In genomic region chr3:32097768-32098167, GRCh38 we compare ENCODE assay signal across 17 cellular contexts. TPM values are rescaled to one million over a fixed set of nuclear protein-coding genes. Genes with fewer than 3 reads are reported as not detected.
DNase-seq lines count a peak whose midpoint lies in the region; ATAC-seq, FAIRE-seq and TF ChIP-seq lines count a peak whose summit lies in the region.
"Had no signal": no experiment of that assay in that cellular context is flagged by ENCODE, and none has a peak within 500 bp of the region (broad histone marks: within the 10 kb centered on the region; RNA-seq: fewer than 3 reads in every experiment).

No MANE protein-coding gene starts in this region.

- H2AFZ ChIP-seq in GM12878 (ENCODE audit: control insufficient read depth, low read depth, low read length) = no peak overlapping the region

- in situ Hi-C loops in GM12878 (cut with MboI) = no loop called here

- no peaks in the 10 kb centered on the region; the same call in 2 of the 3 replicates for H3K9me3 ChIP-seq in GM12878 (replicated peaks; ENCODE audit: control insufficient read depth, insufficient read depth, low read length)
- H3K9me3 ChIP-seq: prostate gland had no signal

- H3K27ac ChIP-seq in GM12878 (ENCODE audit: control insufficient read depth, insufficient read depth) = no peak overlapping the region
- H3K27ac ChIP-seq: ascending aorta, prostate gland, tibial artery had no signal

- 3% methylated on average over 1 of the region's 1 CpG for WGBS in GM12878 (ENCODE audit: insufficient coverage, insufficient replicate concordance, low lambda C conversion rate, missing lambda C conversion rate)

- no peak overlapping the region for H3K9ac ChIP-seq in GM12878 (ENCODE audit: control insufficient read depth, insufficient read depth, low read length)

- CTCF ChIA-PET in GM12878 (lab: Yijun Ruan, JAX) = no interaction called here

- H3K4me1 ChIP-seq in GM12878 (ENCODE audit: control insufficient read depth, insufficient read depth, low read length) = peaks cover 6% of the 10 kb centered on the region
- H3K4me1 ChIP-seq: ascending aorta, prostate gland, tibial artery had no signal

- no peaks in the 10 kb centered on the region for H4K20me1 ChIP-seq in GM12878 (ENCODE audit: control insufficient read depth, insufficient read depth)

- no peak overlapping the region for H3K4me2 ChIP-seq in GM12878 (ENCODE audit: control insufficient read depth, insufficient read depth)

- TF ChIP-seq RAD21 in GM12878 (IDR thresholded peaks at IDR 0.05; ENCODE audit: insufficient read depth, low read depth, low read length) = no peak

- SMC1A ChIA-PET in GM12878 (lab: Charles Lee; ENCODE audit: uncharacterized antibody, unreplicated experiment) = no interaction called here

- H3K79me2 ChIP-seq in GM12878 (ENCODE audit: control insufficient read depth, insufficient read depth, low read length) = no peaks in the 10 kb centered on the region

- BruUV-seq in GM12878 (replicated peaks; lab: Mats Ljungman, UMichigan) = no TSS peak

- TF ChIP-seq EP300 in GM12878 (IDR thresholded peaks at IDR 0.05; ENCODE audit: borderline replicate concordance in 1 of 2, control insufficient read depth in 1 of 2, low read depth in 2 of 2, low read length in 2 of 2) = no peak

- ATAC-seq in GM18517 (IDR thresholded peaks at IDR 0.05; ENCODE audit: unreplicated experiment) (peak; percentile 69), GM19463 (IDR thresholded peaks at IDR 0.05; ENCODE audit: unreplicated experiment) (peak; percentile 75), HG03175 (IDR thresholded peaks at IDR 0.05; ENCODE audit: unreplicated experiment) (peak; percentile 74), GM12878 (peak; percentile 79)
- ATAC-seq: naive thymus-derived CD8-positive, alpha-beta T cell had no signal

- TF ChIP-seq POLR2A in GM12878 (IDR thresholded peaks at IDR 0.05; ENCODE audit: low read depth, low read length) = no peak

- no peak for TF ChIP-seq CTCF in GM12878 (IDR thresholded peaks at IDR 0.05 in 2 of 3, conservative IDR thresholded peaks at IDR 0.05 in 1 of 3; ENCODE audit: control insufficient read depth in 2 of 3, extremely low read depth in 1 of 3, insufficient read depth in 1 of 3, low read depth in 3 of 3, low read length in 3 of 3)

- POLR2A ChIA-PET in GM12878 (lab: Charles Lee) = no interaction called here

- H3K27me3 ChIP-seq in GM12878 (replicated peaks in 1 of 2; ENCODE audit: control insufficient read depth in 2 of 2, insufficient read depth in 2 of 2, low read length in 1 of 2) = no peaks in the 10 kb centered on the region
- H3K27me3 ChIP-seq: ascending aorta had no signal

- FAIRE-seq in GM12878 (lab: Jason Lieb, UNC) = no peak
- FAIRE-seq: H1, islet of Langerhans had no signal

- intact Hi-C loops in GM12878 (cut with micrococcal nuclease; ENCODE audit: unreplicated experiment) = no loop called here

- RAD21 ChIA-PET in GM12878 (lab: Charles Lee; ENCODE audit: unreplicated experiment) = no interaction called here

- no peak overlapping the region for H3K4me3 ChIP-seq in GM12878
- H3K4me3 ChIP-seq: ascending aorta, prostate gland, tibial artery had no signal

- no peak for DNase-seq in GM12878 (ENCODE audit: low read depth, low spot score)
- no peak for DNase-seq in NCI-H446 treated with DMSO at 0.1 percent for 48 hours (lab: John Stamatoyannopoulos, UW)
- DNase-seq in putamen (ENCODE audit: low spot score) = no peak
- no peak for DNase-seq in AG08395 (ENCODE audit: low spot score)
- DNase-seq: activated gamma-delta T cell treated with Interleukin-2 at 50 U/mL for 16 hours; COR-L47; mammary epithelial cell; naive thymus-derived CD8-positive, alpha-beta T cell; NCI-H1694; tibial artery had no signal

- no peaks in the 10 kb centered on the region for H3K36me3 ChIP-seq in GM12878 (ENCODE audit: control insufficient read depth in 2 of 2, insufficient read depth in 2 of 2, low read length in 1 of 2)
- H3K36me3 ChIP-seq: ascending aorta, prostate gland, tibial artery had no signal

TF ChIP-seq in GM12878, 131 proteins besides CTCF, POLR2A, EP300 and RAD21:
- peak; percentile 49 for TF ChIP-seq RUNX3 (IDR thresholded peaks at IDR 0.05; ENCODE audit: low read length)
- TF ChIP-seq MEF2A (IDR thresholded peaks at IDR 0.05; ENCODE audit: insufficient read depth, low read depth, low read length) = 0 out of 2 replicates have a peak, but pooled peaks have one; percentile 40
- TF ChIP-seq SREBF1 (IDR thresholded peaks at IDR 0.05; ENCODE audit: low read length) = no peak
- 0 out of 2 replicates have a peak, but pooled peaks have one; percentile 35 for TF ChIP-seq CBX5 (IDR thresholded peaks at IDR 0.05; ENCODE audit: low read depth)
- TF ChIP-seq USF1 (IDR thresholded peaks at IDR 0.05; ENCODE audit: borderline replicate concordance, extremely low read length, insufficient read depth, low read depth, low read length) = no peak
- TF ChIP-seq ZZZ3 (IDR thresholded peaks at IDR 0.05; ENCODE audit: control insufficient read depth, insufficient read length, low read depth) = no peak
- no peak for TF ChIP-seq KLF5 (IDR thresholded peaks at IDR 0.05; ENCODE audit: partially characterized antibody)

RNA-seq across cellular contexts. Expression of gene GPD1L, which starts 8.7 kb away (rescaled TPM):
- total RNA-seq in GM12878 (2013; cell fraction: nucleolus; rRNA removed) = 5.0 and 5.1 TPM in 2 replicates
- total RNA-seq in GM12878 (2014; rRNA removed) (3.2 and 4.5 TPM in 2 replicates), GM12878 (2014; rRNA removed; fragmentation: Illumina TruSeq; extraction: Trizol) (3.8 and 4.7 TPM in 2 replicates), GM12878 (2021) (3.7 and 5.1 TPM in 2 replicates)
- 0.94 TPM for polyA plus RNA-seq in GM12878 (2011; ENCODE audit: low read depth)
- polyA plus RNA-seq in GM12878 (2011; rRNA removed) (4.8 and 5.4 TPM in 2 replicates), GM12878 (2014; fragmentation: Illumina TruSeq; extraction: Trizol) (4.4 and 4.9 TPM in 2 replicates), GM12878 (2014; fragmentation: Nextera tagmentation; extraction: Ambion mirVana) (1 to 10 TPM in 1 of 2 experiments, under 1 TPM in 1; 0.77 to 1.0 TPM), GM12878 (2014; rRNA removed) (4.0 TPM in 2 replicates), GM12878 (2016; fragmentation: Nextera tagmentation; extraction: Ambion mirVana) (1 to 10 TPM; 3.7 to 4.2 TPM)
- 2.5 and 3.2 TPM in 2 replicates for polyA plus RNA-seq in GM12878 (2011; cell fraction: cytosol; rRNA removed)
- 5.2 TPM in 2 replicates for polyA plus RNA-seq in GM12878 (2011; cell fraction: nucleus; rRNA removed)
- polyA plus RNA-seq in GM12878 (2012) = 1.4 and 1.8 TPM in 2 replicates
- polyA minus RNA-seq in GM12878 (2011; rRNA and poly(A)+ RNA removed) = 3.1 and 4.1 TPM in 2 replicates
- polyA minus RNA-seq in GM12878 (2011; cell fraction: cytosol; rRNA and poly(A)+ RNA removed) = 1.2 and 2.7 TPM in 2 replicates
- polyA minus RNA-seq in GM12878 (2011; cell fraction: nucleus; rRNA and poly(A)+ RNA removed) = 1.8 and 2.7 TPM in 2 replicates
